Comparison of ENCODE assay signal across 1 cellular context in the genomic region with DNA sequence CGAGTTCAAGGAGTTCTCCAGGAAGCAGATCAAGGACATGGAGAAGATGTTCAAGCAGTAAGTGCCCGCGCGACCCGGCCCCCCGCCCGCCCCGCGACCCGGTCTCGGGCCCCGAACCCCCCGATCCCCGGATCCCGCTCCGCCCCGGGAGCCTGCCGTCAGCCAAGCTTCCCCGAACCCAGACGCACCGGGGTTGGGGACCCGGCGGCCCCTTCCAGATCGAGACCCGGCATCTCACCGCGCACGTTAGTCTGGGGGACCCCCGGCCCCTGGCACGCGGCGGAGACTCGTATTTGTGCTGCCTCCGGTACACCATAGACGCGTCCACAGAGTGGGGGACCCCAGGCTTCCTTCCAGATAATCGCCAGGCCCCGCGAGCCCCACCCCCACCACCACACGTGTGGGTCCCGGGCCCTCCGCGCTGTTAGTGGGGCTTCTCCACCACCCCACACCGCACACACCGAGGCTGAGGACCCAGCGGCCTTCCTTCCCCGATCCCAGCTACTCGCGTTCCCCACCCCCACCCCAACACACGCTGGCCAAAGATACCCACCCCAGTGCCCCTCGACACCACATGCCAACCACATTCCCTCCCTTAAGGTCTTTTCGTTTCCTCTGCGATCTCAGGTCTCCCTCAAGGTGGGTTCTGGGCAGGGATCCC.
TF ChIP-seq lines count a peak whose summit lies in the region.

No MANE protein-coding gene starts in this region.

TF ChIP-seq in IMR-90, 13 proteins besides CTCF, POLR2A, EP300 and RAD21:
- no peak for TF ChIP-seq RCOR1 (IDR thresholded peaks at IDR 0.05; ENCODE audit: insufficient replicate concordance, low read length)
- TF ChIP-seq CEBPB (IDR thresholded peaks at IDR 0.05; ENCODE audit: low read depth, low read length), result no peak
- TF ChIP-seq MAZ (IDR thresholded peaks at IDR 0.05; ENCODE audit: borderline replicate concordance, low read depth, low read length), result no peak
- TF ChIP-seq USF2 (IDR thresholded peaks at IDR 0.05; ENCODE audit: low read depth, low read length), result no peak
- no peak for TF ChIP-seq RFX5 (IDR thresholded peaks at IDR 0.05; ENCODE audit: low read depth, low read length)
- TF ChIP-seq BHLHE40 (IDR thresholded peaks at IDR 0.05; ENCODE audit: low read depth, low read length), result no peak
- no peak for TF ChIP-seq MAFK (IDR thresholded peaks at IDR 0.05; ENCODE audit: low read depth, low read length)
- TF ChIP-seq MXI1 (IDR thresholded peaks at IDR 0.05; ENCODE audit: borderline replicate concordance, low read depth, low read length), result no peak
- TF ChIP-seq CHD1 (IDR thresholded peaks at IDR 0.05; ENCODE audit: low read depth, low read length), result no peak; the same call in 1 of the 2 replicates
- TF ChIP-seq FOS (IDR thresholded peaks at IDR 0.05; ENCODE audit: low read depth, low read length), result no peak
- no peak for TF ChIP-seq SMC3 (IDR thresholded peaks at IDR 0.05; ENCODE audit: low read depth, low read length)
- no peak for TF ChIP-seq NFE2L2 (IDR thresholded peaks at IDR 0.05; ENCODE audit: low read depth, low read length)
- TF ChIP-seq, protein P1, sequence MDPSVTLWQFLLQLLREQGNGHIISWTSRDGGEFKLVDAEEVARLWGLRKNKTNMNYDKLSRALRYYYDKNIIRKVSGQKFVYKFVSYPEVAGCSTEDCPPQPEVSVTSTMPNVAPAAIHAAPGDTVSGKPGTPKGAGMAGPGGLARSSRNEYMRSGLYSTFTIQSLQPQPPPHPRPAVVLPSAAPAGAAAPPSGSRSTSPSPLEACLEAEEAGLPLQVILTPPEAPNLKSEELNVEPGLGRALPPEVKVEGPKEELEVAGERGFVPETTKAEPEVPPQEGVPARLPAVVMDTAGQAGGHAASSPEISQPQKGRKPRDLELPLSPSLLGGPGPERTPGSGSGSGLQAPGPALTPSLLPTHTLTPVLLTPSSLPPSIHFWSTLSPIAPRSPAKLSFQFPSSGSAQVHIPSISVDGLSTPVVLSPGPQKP (IDR thresholded peaks at IDR 0.05; ENCODE audit: borderline replicate concordance, low read depth, low read length), result no peak
